2 cellular contexts compared by ENCODE assay signal in genomic region chr17:7011415-7011814, GRCh38.
TF ChIP-seq lines count a peak whose summit lies in the region.

No MANE protein-coding gene starts in this region.

TF ChIP-seq in SK-N-SH, 30 proteins besides CTCF, POLR2A, EP300 and RAD21 (continued from another document):
- no peak for TF ChIP-seq NRF1 (IDR thresholded peaks at IDR 0.05; ENCODE audit: low read depth, low read length)
- TF ChIP-seq CHD2 (IDR thresholded peaks at IDR 0.05; ENCODE audit: low read length, partially characterized antibody): no peak
- TF ChIP-seq RCOR1 (IDR thresholded peaks at IDR 0.05; ENCODE audit: low read length): no peak
- TF ChIP-seq USF2 (IDR thresholded peaks at IDR 0.05; ENCODE audit: borderline replicate concordance, low read depth, low read length): no peak
- no peak for TF ChIP-seq MEF2A (IDR thresholded peaks at IDR 0.05; ENCODE audit: borderline replicate concordance, low read depth)
- TF ChIP-seq TEAD4 (IDR thresholded peaks at IDR 0.05; ENCODE audit: borderline replicate concordance, insufficient read depth): no peak
- TF ChIP-seq POLR2AphosphoS5 (IDR thresholded peaks at IDR 0.05; ENCODE audit: low read depth, low read length): no peak
- TF ChIP-seq, protein P1, sequence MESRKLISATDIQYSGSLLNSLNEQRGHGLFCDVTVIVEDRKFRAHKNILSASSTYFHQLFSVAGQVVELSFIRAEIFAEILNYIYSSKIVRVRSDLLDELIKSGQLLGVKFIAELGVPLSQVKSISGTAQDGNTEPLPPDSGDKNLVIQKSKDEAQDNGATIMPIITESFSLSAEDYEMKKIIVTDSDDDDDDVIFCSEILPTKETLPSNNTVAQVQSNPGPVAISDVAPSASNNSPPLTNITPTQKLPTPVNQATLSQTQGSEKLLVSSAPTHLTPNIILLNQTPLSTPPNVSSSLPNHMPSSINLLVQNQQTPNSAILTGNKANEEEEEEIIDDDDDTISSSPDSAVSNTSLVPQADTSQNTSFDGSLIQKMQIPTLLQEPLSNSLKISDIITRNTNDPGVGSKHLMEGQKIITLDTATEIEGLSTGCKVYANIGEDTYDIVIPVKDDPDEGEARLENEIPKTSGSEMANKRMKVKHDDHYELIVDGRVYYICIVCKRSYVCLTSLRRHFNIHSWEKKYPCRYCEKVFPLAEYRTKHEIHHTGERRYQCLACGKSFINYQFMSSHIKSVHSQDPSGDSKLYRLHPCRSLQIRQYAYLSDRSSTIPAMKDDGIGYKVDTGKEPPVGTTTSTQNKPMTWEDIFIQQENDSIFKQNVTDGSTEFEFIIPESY (IDR thresholded peaks at IDR 0.05; ENCODE audit: borderline replicate concordance, low read depth): no peak

TF ChIP-seq in SK-N-SH treated with all-trans-retinoic acid at 6 μM for 48 hours, 23 proteins besides CTCF, POLR2A, EP300 and RAD21 (continued from another document):
- no peak for TF ChIP-seq ESRRG (CRISPR knock-in tag; IDR thresholded peaks at IDR 0.05)
- no peak for TF ChIP-seq OSR1 (CRISPR knock-in tag; IDR thresholded peaks at IDR 0.05)
- no peak for TF ChIP-seq ZNF70 (CRISPR knock-in tag; IDR thresholded peaks at IDR 0.05)
- no peak for TF ChIP-seq TOX (CRISPR knock-in tag; IDR thresholded peaks at IDR 0.05; ENCODE audit: borderline replicate concordance)
- no peak for TF ChIP-seq CREB5 (CRISPR knock-in tag; IDR thresholded peaks at IDR 0.05; ENCODE audit: low read depth)
- no peak for TF ChIP-seq ZNF565 (CRISPR knock-in tag; conservative IDR thresholded peaks at IDR 0.05; ENCODE audit: low read depth)
- TF ChIP-seq, protein P2, sequence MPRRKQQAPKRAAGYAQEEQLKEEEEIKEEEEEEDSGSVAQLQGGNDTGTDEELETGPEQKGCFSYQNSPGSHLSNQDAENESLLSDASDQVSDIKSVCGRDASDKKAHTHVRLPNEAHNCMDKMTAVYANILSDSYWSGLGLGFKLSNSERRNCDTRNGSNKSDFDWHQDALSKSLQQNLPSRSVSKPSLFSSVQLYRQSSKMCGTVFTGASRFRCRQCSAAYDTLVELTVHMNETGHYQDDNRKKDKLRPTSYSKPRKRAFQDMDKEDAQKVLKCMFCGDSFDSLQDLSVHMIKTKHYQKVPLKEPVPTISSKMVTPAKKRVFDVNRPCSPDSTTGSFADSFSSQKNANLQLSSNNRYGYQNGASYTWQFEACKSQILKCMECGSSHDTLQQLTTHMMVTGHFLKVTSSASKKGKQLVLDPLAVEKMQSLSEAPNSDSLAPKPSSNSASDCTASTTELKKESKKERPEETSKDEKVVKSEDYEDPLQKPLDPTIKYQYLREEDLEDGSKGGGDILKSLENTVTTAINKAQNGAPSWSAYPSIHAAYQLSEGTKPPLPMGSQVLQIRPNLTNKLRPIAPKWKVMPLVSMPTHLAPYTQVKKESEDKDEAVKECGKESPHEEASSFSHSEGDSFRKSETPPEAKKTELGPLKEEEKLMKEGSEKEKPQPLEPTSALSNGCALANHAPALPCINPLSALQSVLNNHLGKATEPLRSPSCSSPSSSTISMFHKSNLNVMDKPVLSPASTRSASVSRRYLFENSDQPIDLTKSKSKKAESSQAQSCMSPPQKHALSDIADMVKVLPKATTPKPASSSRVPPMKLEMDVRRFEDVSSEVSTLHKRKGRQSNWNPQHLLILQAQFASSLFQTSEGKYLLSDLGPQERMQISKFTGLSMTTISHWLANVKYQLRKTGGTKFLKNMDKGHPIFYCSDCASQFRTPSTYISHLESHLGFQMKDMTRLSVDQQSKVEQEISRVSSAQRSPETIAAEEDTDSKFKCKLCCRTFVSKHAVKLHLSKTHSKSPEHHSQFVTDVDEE (CRISPR knock-in tag; IDR thresholded peaks at IDR 0.05): no peak
- TF ChIP-seq GLIS3 (CRISPR knock-in tag; IDR thresholded peaks at IDR 0.05): no peak
- TF ChIP-seq, protein P3, sequence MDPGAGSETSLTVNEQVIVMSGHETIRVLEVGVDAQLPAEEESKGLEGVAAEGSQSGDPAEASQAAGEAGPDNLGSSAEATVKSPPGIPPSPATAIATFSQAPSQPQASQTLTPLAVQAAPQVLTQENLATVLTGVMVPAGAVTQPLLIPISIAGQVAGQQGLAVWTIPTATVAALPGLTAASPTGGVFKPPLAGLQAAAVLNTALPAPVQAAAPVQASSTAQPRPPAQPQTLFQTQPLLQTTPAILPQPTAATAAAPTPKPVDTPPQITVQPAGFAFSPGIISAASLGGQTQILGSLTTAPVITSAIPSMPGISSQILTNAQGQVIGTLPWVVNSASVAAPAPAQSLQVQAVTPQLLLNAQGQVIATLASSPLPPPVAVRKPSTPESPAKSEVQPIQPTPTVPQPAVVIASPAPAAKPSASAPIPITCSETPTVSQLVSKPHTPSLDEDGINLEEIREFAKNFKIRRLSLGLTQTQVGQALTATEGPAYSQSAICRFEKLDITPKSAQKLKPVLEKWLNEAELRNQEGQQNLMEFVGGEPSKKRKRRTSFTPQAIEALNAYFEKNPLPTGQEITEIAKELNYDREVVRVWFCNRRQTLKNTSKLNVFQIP (CRISPR knock-in tag; IDR thresholded peaks at IDR 0.05; ENCODE audit: borderline replicate concordance, low read depth): no peak
- TF ChIP-seq ZC3H10 (CRISPR knock-in tag; IDR thresholded peaks at IDR 0.05): no peak
